In genomic region chr12:54384591-54385041, GRCh38 we compare ENCODE assay signal across 8 cellular contexts. TPM values are rescaled to one million over a fixed set of nuclear protein-coding genes. Genes with fewer than 3 reads are reported as not detected.
DNase-seq lines count a peak whose midpoint lies in the region; ATAC-seq and TF ChIP-seq lines count a peak whose summit lies in the region.

TSS of gene ZNF385A (minus strand) at chr12:54384733. CDS start at chr12:54384514, 219 bp downstream.

- no peak within 1 kb of the TSS for H3K9ac ChIP-seq in HUES48 (ENCODE audit: low read depth, low read length)

- CTCF ChIA-PET in naive thymus-derived CD4-positive, alpha-beta T cell (lab: Charles Lee), result interaction anchor here (0.5 to 1.5 kb wide), 4 partner anchors 11 to 70 kb away, joined by 3 read pairs; no protein-coding TSS in a partner anchor

- peaks cover 0 to 1% (median 0%) of the 10 kb centered on the region in 11 donors for H3K9me3 Mint-ChIP-seq in naive thymus-derived CD4-positive, alpha-beta T cell
- no peaks in the 10 kb centered on the region for H3K9me3 Mint-ChIP-seq in chondrocyte (ENCODE audit: low read depth)

- H3K27ac Mint-ChIP-seq in naive thymus-derived CD4-positive, alpha-beta T cell, result peak within 1 kb of the TSS in 1 of 9 donors; percentile 59
- H3K27ac Mint-ChIP-seq in chondrocyte (ENCODE audit: unreplicated experiment), result no peak within 1 kb of the TSS

- peak within 1 kb of the TSS; percentile 23; the same call in 1 of the 2 replicates for H3K4me3 ChIP-seq in HUES48 (ENCODE audit: low read depth, low read length)
- no peak within 1 kb of the TSS for H3K4me3 ChIP-seq in naive thymus-derived CD4-positive, alpha-beta T cell (ENCODE audit: low read length)

- H3K27ac ChIP-seq in HUES48 (ENCODE audit: low read depth, low read length), result peak within 1 kb of the TSS; percentile 9
- H3K27ac ChIP-seq in caudate nucleus (ENCODE audit: low read depth, low read length), result peak within 1 kb of the TSS; percentile 92
- no peak within 1 kb of the TSS for H3K27ac ChIP-seq in naive thymus-derived CD4-positive, alpha-beta T cell (ENCODE audit: low read depth, low read length)

- peaks cover 54% of the 10 kb centered on the region for H3K4me1 ChIP-seq in HUES48 (ENCODE audit: control insufficient read depth, insufficient read depth, low read length)
- H3K4me1 ChIP-seq in naive thymus-derived CD4-positive, alpha-beta T cell (ENCODE audit: control insufficient read depth in 2 of 2, insufficient read depth in 2 of 2, low read length in 2 of 2), result no peaks in the 10 kb centered on the region

- no peak within 1 kb of the TSS for H3K4me3 Mint-ChIP-seq in naive thymus-derived CD4-positive, alpha-beta T cell
- no peak within 1 kb of the TSS for H3K4me3 Mint-ChIP-seq in chondrocyte (ENCODE audit: unreplicated experiment)

- POLR2A ChIA-PET in naive thymus-derived CD4-positive, alpha-beta T cell (lab: Charles Lee), result interaction anchor here (0.6 kb wide), 1 partner anchor 32 kb away, joined by 3 read pairs; no protein-coding TSS in a partner anchor

- TF ChIP-seq CTCF in chondrocyte (IDR thresholded peaks at IDR 0.05), result no peak

- DNase-seq in ELF-1 (ENCODE audit: low read depth, low spot score) (peak; percentile 49), caudate nucleus (lab: John Stamatoyannopoulos, UW) (peak in 5 of 61 donors; percentile 11 to 25 (median 17)), NCI-H526 treated with DMSO at 0.1 percent for 48 hours (lab: John Stamatoyannopoulos, UW) (no peak), NCI-H1436 treated with DMSO at 0.1 percent for 48 hours (lab: John Stamatoyannopoulos, UW) (no peak), chondrocyte (ENCODE audit: low spot score) (no peak)
- DNase-seq in naive thymus-derived CD4-positive, alpha-beta T cell, result no peak
- DNase-seq in stimulated activated CD8-positive, alpha-beta memory T cell treated with anti-CD3 and anti-CD28 coated beads, Interleukin-4, amount 100 ng/mL, for 48 hours, result no peak

- no peaks in the 10 kb centered on the region for H3K9me3 ChIP-seq in HUES48 (ENCODE audit: control insufficient read depth, insufficient read depth, low read length)
- no peaks in the 10 kb centered on the region for H3K9me3 ChIP-seq in naive thymus-derived CD4-positive, alpha-beta T cell (ENCODE audit: control insufficient read depth in 2 of 3, low read length in 3 of 3)

- H3K4me1 Mint-ChIP-seq in naive thymus-derived CD4-positive, alpha-beta T cell, result peaks cover 6 to 14% (median 9%) of the 10 kb centered on the region in 7 donors
- H3K4me1 Mint-ChIP-seq in chondrocyte (ENCODE audit: low read depth), result no peaks in the 10 kb centered on the region

- no peaks in the 10 kb centered on the region for H3K27me3 Mint-ChIP-seq in naive thymus-derived CD4-positive, alpha-beta T cell
- no peaks in the 10 kb centered on the region for H3K27me3 Mint-ChIP-seq in chondrocyte (ENCODE audit: low read depth)

- no peaks in the 10 kb centered on the region for H3K27me3 ChIP-seq in HUES48 (ENCODE audit: control insufficient read depth, insufficient read depth, low read length)
- no peaks in the 10 kb centered on the region for H3K27me3 ChIP-seq in naive thymus-derived CD4-positive, alpha-beta T cell (ENCODE audit: control insufficient read depth in 2 of 2, insufficient read depth in 2 of 2, low read length in 2 of 2)

- 0 out of 2 replicates have a peak, but pooled peaks cover 2% of the 10 kb centered on the region for H3K36me3 ChIP-seq in HUES48 (ENCODE audit: control insufficient read depth, insufficient read depth, low read length)
- H3K36me3 ChIP-seq in naive thymus-derived CD4-positive, alpha-beta T cell (ENCODE audit: control insufficient read depth in 2 of 3, insufficient read depth in 3 of 3, low read length in 3 of 3), result no peaks in the 10 kb centered on the region

- no peaks in the 10 kb centered on the region for H3K36me3 Mint-ChIP-seq in naive thymus-derived CD4-positive, alpha-beta T cell
- H3K36me3 Mint-ChIP-seq in chondrocyte (ENCODE audit: low read depth), result no peaks in the 10 kb centered on the region

- ATAC-seq in naive thymus-derived CD4-positive, alpha-beta T cell, result peak; percentile 67

- intact Hi-C loops in naive thymus-derived CD4-positive, alpha-beta T cell (cut with micrococcal nuclease), result no loop called here

RNA-seq across cellular contexts. Expression of gene ZNF385A, which starts in this region (rescaled TPM):
- 10 to 100 TPM in 1 of 5 experiments, 1 to 10 TPM in 4; 1.3 to 69.9 (median 1.4) TPM for total RNA-seq in naive thymus-derived CD4-positive, alpha-beta T cell
- under 1 TPM; 0.39 to 0.78 TPM for polyA plus RNA-seq in naive thymus-derived CD4-positive, alpha-beta T cell
- 5.5 to 6.8 TPM (median 6.4 TPM) in 3 replicates for total RNA-seq in chondrocyte
